ENCODE assay signal across 1 cellular context in genomic region chr12:2248901-2249381, GRCh38.
TF ChIP-seq lines count a peak whose summit lies in the region.

No MANE protein-coding gene starts in this region.

TF ChIP-seq in GM12878, 131 proteins besides CTCF, POLR2A, EP300 and RAD21 (continued from another document):
- TF ChIP-seq EED (IDR thresholded peaks at IDR 0.05; ENCODE audit: low read depth): no peak
- no peak for TF ChIP-seq ATF2 (IDR thresholded peaks at IDR 0.05; ENCODE audit: low read length)
- 0 out of 2 replicates have a peak, but pooled peaks have one; percentile 33 for TF ChIP-seq CREM (IDR thresholded peaks at IDR 0.05; ENCODE audit: low read depth)
- TF ChIP-seq BHLHE40 (IDR thresholded peaks at IDR 0.05; ENCODE audit: borderline replicate concordance in 1 of 2, low read depth in 2 of 2, low read length in 1 of 2): peak; percentile 61 to 74; a peak in 3 of 4 replicates
- peak; percentile 87 for TF ChIP-seq ATF7 (IDR thresholded peaks at IDR 0.05; ENCODE audit: low read depth)
- TF ChIP-seq ASH2L (IDR thresholded peaks at IDR 0.05; ENCODE audit: borderline replicate concordance, low read depth): peak; percentile 36
- no peak for TF ChIP-seq HDGF (IDR thresholded peaks at IDR 0.05)
- no peak for TF ChIP-seq MEF2A (IDR thresholded peaks at IDR 0.05; ENCODE audit: insufficient read depth, low read depth, low read length)
- TF ChIP-seq IKZF2 (IDR thresholded peaks at IDR 0.05): peak in 1 of 2 experiments; percentile 52; a peak in 1 of 4 replicates
- TF ChIP-seq CREB1 (IDR thresholded peaks at IDR 0.05; ENCODE audit: low read depth): 0 out of 2 replicates have a peak, but pooled peaks have one; percentile 28
- TF ChIP-seq SKIL (IDR thresholded peaks at IDR 0.05; ENCODE audit: low read depth, poor library complexity, severe bottlenecking): peak; percentile 42
- TF ChIP-seq SMARCA5 (IDR thresholded peaks at IDR 0.05): peak; percentile 68; the same call in 1 of the 2 replicates
- peak; percentile 9; the same call in 1 of the 2 replicates for TF ChIP-seq SPI1 (IDR thresholded peaks at IDR 0.05; ENCODE audit: borderline replicate concordance, insufficient read depth, low read depth, low read length)
- TF ChIP-seq PAX5 (IDR thresholded peaks at IDR 0.05; ENCODE audit: borderline replicate concordance, low read depth, low read length): peak; percentile 3; the same call in 1 of the 2 replicates
- 0 out of 2 replicates have a peak, but pooled peaks have one; percentile 33 for TF ChIP-seq NR2F1 (conservative IDR thresholded peaks at IDR 0.05)
- TF ChIP-seq MTA2 (IDR thresholded peaks at IDR 0.05; ENCODE audit: low read depth): no peak
